1 cellular context compared by ENCODE assay signal in the genomic region with DNA sequence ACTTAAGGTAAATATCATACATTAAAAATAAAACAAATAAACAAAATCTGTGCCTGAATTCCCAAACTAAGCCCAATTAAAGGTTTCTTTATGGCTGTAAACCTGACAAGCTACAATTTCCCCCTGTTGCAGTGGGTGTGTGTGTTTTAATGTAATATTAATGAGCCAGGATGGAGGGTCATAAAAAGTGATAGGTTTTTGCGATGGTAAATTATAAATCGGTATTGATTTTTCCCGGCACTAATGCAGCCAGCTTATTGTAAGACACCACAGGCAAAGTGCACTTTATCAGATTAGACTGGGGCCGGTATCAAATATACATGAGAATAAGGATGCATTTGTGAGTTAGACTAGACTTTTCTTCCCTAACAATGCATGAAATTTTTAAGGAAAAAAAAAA.
TF ChIP-seq lines count a peak whose summit lies in the region.

No MANE protein-coding gene starts in this region.

TF ChIP-seq in SK-N-SH treated with all-trans-retinoic acid at 6 μM for 48 hours, 23 proteins besides CTCF, POLR2A, EP300 and RAD21 (continued from another document):
- TF ChIP-seq, protein P1, sequence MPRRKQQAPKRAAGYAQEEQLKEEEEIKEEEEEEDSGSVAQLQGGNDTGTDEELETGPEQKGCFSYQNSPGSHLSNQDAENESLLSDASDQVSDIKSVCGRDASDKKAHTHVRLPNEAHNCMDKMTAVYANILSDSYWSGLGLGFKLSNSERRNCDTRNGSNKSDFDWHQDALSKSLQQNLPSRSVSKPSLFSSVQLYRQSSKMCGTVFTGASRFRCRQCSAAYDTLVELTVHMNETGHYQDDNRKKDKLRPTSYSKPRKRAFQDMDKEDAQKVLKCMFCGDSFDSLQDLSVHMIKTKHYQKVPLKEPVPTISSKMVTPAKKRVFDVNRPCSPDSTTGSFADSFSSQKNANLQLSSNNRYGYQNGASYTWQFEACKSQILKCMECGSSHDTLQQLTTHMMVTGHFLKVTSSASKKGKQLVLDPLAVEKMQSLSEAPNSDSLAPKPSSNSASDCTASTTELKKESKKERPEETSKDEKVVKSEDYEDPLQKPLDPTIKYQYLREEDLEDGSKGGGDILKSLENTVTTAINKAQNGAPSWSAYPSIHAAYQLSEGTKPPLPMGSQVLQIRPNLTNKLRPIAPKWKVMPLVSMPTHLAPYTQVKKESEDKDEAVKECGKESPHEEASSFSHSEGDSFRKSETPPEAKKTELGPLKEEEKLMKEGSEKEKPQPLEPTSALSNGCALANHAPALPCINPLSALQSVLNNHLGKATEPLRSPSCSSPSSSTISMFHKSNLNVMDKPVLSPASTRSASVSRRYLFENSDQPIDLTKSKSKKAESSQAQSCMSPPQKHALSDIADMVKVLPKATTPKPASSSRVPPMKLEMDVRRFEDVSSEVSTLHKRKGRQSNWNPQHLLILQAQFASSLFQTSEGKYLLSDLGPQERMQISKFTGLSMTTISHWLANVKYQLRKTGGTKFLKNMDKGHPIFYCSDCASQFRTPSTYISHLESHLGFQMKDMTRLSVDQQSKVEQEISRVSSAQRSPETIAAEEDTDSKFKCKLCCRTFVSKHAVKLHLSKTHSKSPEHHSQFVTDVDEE (CRISPR knock-in tag; IDR thresholded peaks at IDR 0.05), result no peak
- TF ChIP-seq ISL1 (CRISPR knock-in tag; IDR thresholded peaks at IDR 0.05), result no peak
